Comparison of ENCODE assay signal across 9 cellular contexts in the genomic region with DNA sequence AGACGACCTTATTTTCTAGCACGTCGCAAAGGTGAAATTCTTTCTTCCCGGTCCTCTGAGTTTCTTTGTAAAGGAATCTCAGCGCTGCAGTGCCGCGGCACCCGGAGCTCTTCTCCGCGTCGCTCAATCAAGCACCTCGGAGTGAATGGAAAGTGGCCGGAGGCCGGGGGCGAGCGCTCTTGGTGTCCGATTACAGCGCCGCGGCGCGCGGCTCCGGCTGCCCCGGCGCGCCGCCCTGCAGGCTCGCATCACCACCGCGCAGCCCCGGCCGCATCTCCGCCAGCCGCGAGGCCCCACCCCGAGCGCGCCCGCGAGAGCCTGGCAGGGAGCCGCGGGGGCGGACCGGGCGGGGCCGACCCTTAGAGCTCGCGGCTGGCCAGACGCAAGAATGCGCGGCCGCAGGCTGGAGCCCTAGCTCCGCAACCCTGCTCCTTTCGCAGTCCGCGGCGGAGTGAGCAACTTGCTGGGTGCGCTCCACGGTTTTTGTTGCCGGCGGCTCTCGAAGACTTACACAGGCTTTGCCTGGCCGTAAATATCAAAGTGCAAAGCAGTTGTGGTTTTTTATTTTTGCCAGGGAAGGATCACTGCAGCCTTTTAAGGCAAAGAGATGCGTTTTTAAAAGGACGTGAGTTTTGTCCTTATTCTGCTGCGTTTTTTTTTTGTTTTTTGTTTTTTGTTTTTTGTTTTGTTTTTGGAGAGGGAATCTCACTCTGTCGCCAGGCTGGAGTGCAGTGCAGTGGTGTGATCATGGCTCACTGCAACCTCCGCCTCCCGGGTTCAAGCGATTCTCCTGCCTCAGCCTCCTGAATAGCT. TPM values are rescaled to one million over a fixed set of nuclear protein-coding genes. Genes with fewer than 3 reads are reported as not detected.
DNase-seq lines count a peak whose midpoint lies in the region; ATAC-seq and FAIRE-seq lines count a peak whose summit lies in the region.
"Had no signal": no experiment of that assay in that cellular context is flagged by ENCODE, and none has a peak within 500 bp of the region (broad histone marks: within the 10 kb centered on the region; RNA-seq: fewer than 3 reads in every experiment).

A gene (minus strand): TSS at position 143 of the 813 bp plus-strand sequence. CDS start 2,270 bp downstream, outside the sequence.

- peak; percentile 55 for FAIRE-seq in RCC 7860 (lab: Jason Lieb, UNC)
- FAIRE-seq: TTC549 had no signal

- peak; percentile 44 for ATAC-seq in GM19455 (IDR thresholded peaks at IDR 0.05; ENCODE audit: unreplicated experiment)
- no peak for ATAC-seq in GM21529 (IDR thresholded peaks at IDR 0.05; ENCODE audit: unreplicated experiment)

- H3K9me3 ChIP-seq in HUES64 (ENCODE audit: insufficient read depth, low read depth, low read length), result no peaks in the 10 kb centered on the region

- peaks cover 21% of the 10 kb centered on the region for H3K27me3 ChIP-seq in HUES64 (ENCODE audit: insufficient read depth, low read length)

- H3K4me3 ChIP-seq in HUES64 (ENCODE audit: low read length) (peak within 1 kb of the TSS; percentile 78), skeletal muscle cell (ENCODE audit: low read depth, low read length) (peak within 1 kb of the TSS; percentile 92)

- H3K27ac ChIP-seq in HUES64 (ENCODE audit: low read depth, low read length), result peak within 1 kb of the TSS; percentile 69; the same call in 1 of the 2 replicates

- WGBS in HUES64, result 4% methylated on average over 71 of the region's 71 CpGs

- H3K9ac ChIP-seq in HUES64 (ENCODE audit: low read depth, low read length), result peak within 1 kb of the TSS; percentile 67

- peaks cover 31% of the 10 kb centered on the region for H3K4me1 ChIP-seq in HUES64 (ENCODE audit: insufficient read depth, low read length)

- DNase-seq in COLO668 (lab: John Stamatoyannopoulos, UW; ENCODE audit: unreplicated experiment), result peak; percentile 94
- peak; percentile 90 for DNase-seq in RCC 7860 (ENCODE audit: low spot score)
- peak; percentile 38 for DNase-seq in cerebellum (ENCODE audit: low spot score)
- DNase-seq in inferior parietal cortex (ENCODE audit: extremely low spot score), result peak; percentile 81
- DNase-seq in skeletal muscle cell (ENCODE audit: low read depth), result peak; percentile 89

- H3K36me3 ChIP-seq in HUES64 (ENCODE audit: insufficient read depth, low read length), result no peaks in the 10 kb centered on the region; the same call in 1 of the 2 replicates

RNA-seq across cellular contexts. Expression of the gene that starts here (rescaled TPM):
- polyA plus RNA-seq in HUES64 (2013, experiment 1 of 2), result 5.9 TPM
- 6.4 TPM for polyA plus RNA-seq in HUES64 (2013, experiment 2 of 2)
- 33.2 TPM for total RNA-seq in cerebellum

Comparison
In these comparisons a context has a peak if more than half of its experiments do, and no peak if none do; other contexts are left out.
1. DNase-seq: peak in every context shown above with its lines; median percentile 94 in COLO668; 90 in RCC 7860; 89 in skeletal muscle cell; 81 in inferior parietal cortex; 38 in cerebellum.